11 cellular contexts compared by ENCODE assay signal in genomic region chr7:105278973-105279687, GRCh38.
A peak's percentile ranks its signal among the peaks of the same experiment; 100 is the strongest.
DNase-seq lines count a peak whose midpoint lies in the region; ATAC-seq and TF ChIP-seq lines count a peak whose summit lies in the region.
"Had no signal": no experiment of that assay in that cellular context is flagged by ENCODE, and none has a peak within 500 bp of the region (broad histone marks: within the 10 kb centered on the region; RNA-seq: fewer than 3 reads in every experiment).

No MANE protein-coding gene starts in this region.

- H3K27me3 Mint-ChIP-seq in neural progenitor cell (ENCODE audit: insufficient read depth, low read depth), result peaks cover 2% of the 10 kb centered on the region
- no peaks in the 10 kb centered on the region for H3K27me3 Mint-ChIP-seq in activated CD4-positive, alpha-beta T cell treated with anti-CD3 and anti-CD28 coated beads, Interleukin-2, amount 10 ng/mL, durations not matched to agents 24 days and 14 days
- H3K27me3 Mint-ChIP-seq: activated CD4-positive, alpha-beta T cell treated with anti-CD3 and anti-CD28 coated beads, Interleukin-2, amount 10 ng/mL, durations not matched to agents 7 days and 5 days had no signal

- H3K36me3 ChIP-seq in neural progenitor cell, result no peaks in the 10 kb centered on the region
- H3K36me3 ChIP-seq: cardiac muscle cell had no signal

- peak overlapping the region; percentile 28 for H3K4me2 ChIP-seq in neural progenitor cell

- no peaks in the 10 kb centered on the region for H3K27me3 ChIP-seq in neural progenitor cell
- H3K27me3 ChIP-seq: cardiac muscle cell had no signal

- no peak overlapping the region for H2AFZ ChIP-seq in neural progenitor cell (replicated peaks)

- DNase-seq in neural progenitor cell (ENCODE audit: low spot score) (peak; percentile 28), NCI-H146 treated with DMSO at 0.1 percent for 48 hours (lab: John Stamatoyannopoulos, UW; ENCODE audit: unreplicated experiment) (no peak), NCI-H69 (lab: John Stamatoyannopoulos, UW) (no peak), cardiac septum (ENCODE audit: low spot score) (no peak)
- DNase-seq in activated CD4-positive, alpha-beta T cell treated with anti-CD3 and anti-CD28 coated beads, Interleukin-2, amount 10 ng/mL, durations not matched to agents 24 days and 14 days, result no peak
- DNase-seq: activated CD4-positive, alpha-beta T cell treated with anti-CD3 and anti-CD28 coated beads, Interleukin-2, amount 10 ng/mL, durations not matched to agents 7 days and 5 days; mucosa of descending colon had no signal

- no peak for TF ChIP-seq CTCF in neural progenitor cell (IDR thresholded peaks at IDR 0.05)

- H3K9me3 ChIP-seq in neural progenitor cell (ENCODE audit: low read depth), result no peaks in the 10 kb centered on the region
- H3K9me3 ChIP-seq: mucosa of descending colon had no signal

- H3K27ac ChIP-seq in neural progenitor cell, result no peak overlapping the region
- H3K27ac ChIP-seq: cardiac muscle cell had no signal

- intact Hi-C loops in cardiac septum (cut with DNase I), result no loop called here
- intact Hi-C loops in activated CD4-positive, alpha-beta T cell treated with anti-CD3 and anti-CD28 coated beads, Interleukin-2, amount 10 ng/mL, durations not matched to agents 24 days and 14 days (cut with micrococcal nuclease), result no loop called here

- no peak overlapping the region for H3K4me3 ChIP-seq in neural progenitor cell
- H3K4me3 ChIP-seq: cardiac muscle cell, mucosa of descending colon had no signal

- peaks cover 37% of the 10 kb centered on the region for H4K20me1 ChIP-seq in neural progenitor cell (ENCODE audit: low read depth)

- ATAC-seq in GM19023 (IDR thresholded peaks at IDR 0.05; ENCODE audit: unreplicated experiment), result peak; percentile 55
- peak; percentile 43 for ATAC-seq in HG02610 (IDR thresholded peaks at IDR 0.05; ENCODE audit: unreplicated experiment)
- ATAC-seq in HG03571 (IDR thresholded peaks at IDR 0.05; ENCODE audit: unreplicated experiment), result peak; percentile 48
- ATAC-seq: mucosa of descending colon had no signal

- H3K27ac Mint-ChIP-seq in neural progenitor cell, result no peak overlapping the region
- no peak overlapping the region for H3K27ac Mint-ChIP-seq in activated CD4-positive, alpha-beta T cell treated with anti-CD3 and anti-CD28 coated beads, Interleukin-2, amount 10 ng/mL, durations not matched to agents 24 days and 14 days
- H3K27ac Mint-ChIP-seq: activated CD4-positive, alpha-beta T cell treated with anti-CD3 and anti-CD28 coated beads, Interleukin-2, amount 10 ng/mL, durations not matched to agents 7 days and 5 days had no signal

- H3K79me2 ChIP-seq in neural progenitor cell (ENCODE audit: low read depth), result peaks cover 55% of the 10 kb centered on the region

- peaks cover 11% of the 10 kb centered on the region for H3K4me1 Mint-ChIP-seq in neural progenitor cell
- H3K4me1 Mint-ChIP-seq in activated CD4-positive, alpha-beta T cell treated with anti-CD3 and anti-CD28 coated beads, Interleukin-2, amount 10 ng/mL, durations not matched to agents 24 days and 14 days, result peaks cover 10% of the 10 kb centered on the region

- no peaks in the 10 kb centered on the region for H3K9me3 Mint-ChIP-seq in neural progenitor cell
- H3K9me3 Mint-ChIP-seq in activated CD4-positive, alpha-beta T cell treated with anti-CD3 and anti-CD28 coated beads, Interleukin-2, amount 10 ng/mL, durations not matched to agents 24 days and 14 days, result no peaks in the 10 kb centered on the region
- H3K9me3 Mint-ChIP-seq: activated CD4-positive, alpha-beta T cell treated with anti-CD3 and anti-CD28 coated beads, Interleukin-2, amount 10 ng/mL, durations not matched to agents 7 days and 5 days had no signal

- no peaks in the 10 kb centered on the region for H3F3A ChIP-seq in neural progenitor cell (ENCODE audit: low read depth)

- H3K9ac ChIP-seq in neural progenitor cell, result no peak overlapping the region

- H3K4me1 ChIP-seq in neural progenitor cell, result peaks cover 11% of the 10 kb centered on the region

- no peak overlapping the region for H3K4me3 Mint-ChIP-seq in neural progenitor cell
- H3K4me3 Mint-ChIP-seq in activated CD4-positive, alpha-beta T cell treated with anti-CD3 and anti-CD28 coated beads, Interleukin-2, amount 10 ng/mL, durations not matched to agents 24 days and 14 days, result no peak overlapping the region
- H3K4me3 Mint-ChIP-seq: activated CD4-positive, alpha-beta T cell treated with anti-CD3 and anti-CD28 coated beads, Interleukin-2, amount 10 ng/mL, durations not matched to agents 7 days and 5 days had no signal

- H3K36me3 Mint-ChIP-seq in neural progenitor cell, result peaks cover 6% of the 10 kb centered on the region
- peaks cover 1% of the 10 kb centered on the region for H3K36me3 Mint-ChIP-seq in activated CD4-positive, alpha-beta T cell treated with anti-CD3 and anti-CD28 coated beads, Interleukin-2, amount 10 ng/mL, durations not matched to agents 24 days and 14 days (ENCODE audit: low read depth)
